Comparison of ENCODE assay signal across 2 cellular contexts in the genomic region with DNA sequence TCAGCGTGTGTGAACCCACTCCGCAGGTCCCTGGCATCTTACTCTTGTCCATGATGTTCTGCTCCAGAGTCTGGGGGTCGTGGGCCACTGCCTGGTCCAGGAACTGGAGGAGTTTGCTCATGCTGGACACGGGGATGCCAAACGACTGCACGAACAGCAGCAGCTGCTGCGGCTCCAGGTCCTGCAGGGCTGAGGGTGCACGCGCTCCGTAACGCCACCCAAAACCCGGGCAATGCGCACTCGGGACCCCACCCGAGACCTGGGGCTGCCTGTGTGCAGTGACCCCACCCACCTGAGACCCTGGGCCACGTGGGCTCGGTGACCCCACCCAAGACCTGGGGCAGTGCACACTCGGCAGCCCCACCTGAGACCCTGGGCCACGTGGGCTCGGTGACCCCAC.
TF ChIP-seq lines count a peak whose summit lies in the region.

No MANE protein-coding gene starts in this region.

TF ChIP-seq in IMR-90, 13 proteins besides CTCF, POLR2A, EP300 and RAD21:
- TF ChIP-seq, protein P1, sequence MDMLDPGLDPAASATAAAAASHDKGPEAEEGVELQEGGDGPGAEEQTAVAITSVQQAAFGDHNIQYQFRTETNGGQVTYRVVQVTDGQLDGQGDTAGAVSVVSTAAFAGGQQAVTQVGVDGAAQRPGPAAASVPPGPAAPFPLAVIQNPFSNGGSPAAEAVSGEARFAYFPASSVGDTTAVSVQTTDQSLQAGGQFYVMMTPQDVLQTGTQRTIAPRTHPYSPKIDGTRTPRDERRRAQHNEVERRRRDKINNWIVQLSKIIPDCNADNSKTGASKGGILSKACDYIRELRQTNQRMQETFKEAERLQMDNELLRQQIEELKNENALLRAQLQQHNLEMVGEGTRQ (IDR thresholded peaks at IDR 0.05; ENCODE audit: low read depth, low read length) = no peak

TF ChIP-seq in K562, 482 proteins besides CTCF, POLR2A, EP300 and RAD21:
- TF ChIP-seq RBFOX2 (IDR thresholded peaks at IDR 0.05; ENCODE audit: low read depth, low read length) (peak; percentile 33; the same call in 1 of the 2 replicates), POLR2AphosphoS2 (IDR thresholded peaks at IDR 0.05; ENCODE audit: low read length) (no peak)
